In the genomic region with DNA sequence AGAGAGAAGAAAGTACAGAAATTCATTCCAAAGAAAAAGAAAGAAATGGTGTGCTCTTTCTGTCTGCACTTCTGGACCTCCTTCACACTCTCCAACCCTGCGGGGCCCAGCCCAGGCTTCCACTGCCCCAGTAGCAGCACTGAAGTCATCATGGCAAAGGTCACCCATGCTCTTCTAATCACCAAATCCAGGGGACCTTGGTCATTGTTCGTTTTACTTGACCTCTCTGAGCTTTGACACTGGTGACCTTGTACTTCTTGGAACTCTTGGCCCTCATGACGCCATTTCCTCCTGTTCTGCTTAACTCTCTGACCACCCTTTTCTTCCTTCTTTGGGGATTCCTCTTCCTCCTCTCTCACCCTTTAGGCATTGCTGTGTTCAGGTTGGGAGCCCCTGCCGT, we compare ENCODE assay signal across 1 cellular context.
TF ChIP-seq lines count a peak whose summit lies in the region.

No MANE protein-coding gene starts in this region.

TF ChIP-seq in HepG2, 621 proteins besides CTCF, POLR2A, EP300 and RAD21:
- TF ChIP-seq, protein P1, sequence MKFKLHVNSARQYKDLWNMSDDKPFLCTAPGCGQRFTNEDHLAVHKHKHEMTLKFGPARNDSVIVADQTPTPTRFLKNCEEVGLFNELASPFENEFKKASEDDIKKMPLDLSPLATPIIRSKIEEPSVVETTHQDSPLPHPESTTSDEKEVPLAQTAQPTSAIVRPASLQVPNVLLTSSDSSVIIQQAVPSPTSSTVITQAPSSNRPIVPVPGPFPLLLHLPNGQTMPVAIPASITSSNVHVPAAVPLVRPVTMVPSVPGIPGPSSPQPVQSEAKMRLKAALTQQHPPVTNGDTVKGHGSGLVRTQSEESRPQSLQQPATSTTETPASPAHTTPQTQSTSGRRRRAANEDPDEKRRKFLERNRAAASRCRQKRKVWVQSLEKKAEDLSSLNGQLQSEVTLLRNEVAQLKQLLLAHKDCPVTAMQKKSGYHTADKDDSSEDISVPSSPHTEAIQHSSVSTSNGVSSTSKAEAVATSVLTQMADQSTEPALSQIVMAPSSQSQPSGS (CRISPR knock-in tag; IDR thresholded peaks at IDR 0.05), result no peak
- TF ChIP-seq ZKSCAN1 (IDR thresholded peaks at IDR 0.05; ENCODE audit: low read length) (no peak), ZNF224 (CRISPR knock-in tag; IDR thresholded peaks at IDR 0.05) (no peak), ZNF274 (CRISPR knock-in tag; IDR thresholded peaks at IDR 0.05) (no peak), HMG20B (CRISPR knock-in tag; conservative IDR thresholded peaks at IDR 0.05) (no peak), POLR2G (IDR thresholded peaks at IDR 0.05; ENCODE audit: low read depth, low read length) (no peak), HNF4A (CRISPR knock-in tag; IDR thresholded peaks at IDR 0.05) (0 out of 2 replicates have a peak, but pooled peaks have one; percentile 10), ZNF792 (CRISPR knock-in tag; IDR thresholded peaks at IDR 0.05) (no peak), REPIN1 (CRISPR knock-in tag; IDR thresholded peaks at IDR 0.05; ENCODE audit: borderline replicate concordance, low read depth) (no peak), HNRNPK (IDR thresholded peaks at IDR 0.05; ENCODE audit: low read depth, low read length, poor library complexity, severe bottlenecking) (peak; percentile 38)
- TF ChIP-seq, protein P2, sequence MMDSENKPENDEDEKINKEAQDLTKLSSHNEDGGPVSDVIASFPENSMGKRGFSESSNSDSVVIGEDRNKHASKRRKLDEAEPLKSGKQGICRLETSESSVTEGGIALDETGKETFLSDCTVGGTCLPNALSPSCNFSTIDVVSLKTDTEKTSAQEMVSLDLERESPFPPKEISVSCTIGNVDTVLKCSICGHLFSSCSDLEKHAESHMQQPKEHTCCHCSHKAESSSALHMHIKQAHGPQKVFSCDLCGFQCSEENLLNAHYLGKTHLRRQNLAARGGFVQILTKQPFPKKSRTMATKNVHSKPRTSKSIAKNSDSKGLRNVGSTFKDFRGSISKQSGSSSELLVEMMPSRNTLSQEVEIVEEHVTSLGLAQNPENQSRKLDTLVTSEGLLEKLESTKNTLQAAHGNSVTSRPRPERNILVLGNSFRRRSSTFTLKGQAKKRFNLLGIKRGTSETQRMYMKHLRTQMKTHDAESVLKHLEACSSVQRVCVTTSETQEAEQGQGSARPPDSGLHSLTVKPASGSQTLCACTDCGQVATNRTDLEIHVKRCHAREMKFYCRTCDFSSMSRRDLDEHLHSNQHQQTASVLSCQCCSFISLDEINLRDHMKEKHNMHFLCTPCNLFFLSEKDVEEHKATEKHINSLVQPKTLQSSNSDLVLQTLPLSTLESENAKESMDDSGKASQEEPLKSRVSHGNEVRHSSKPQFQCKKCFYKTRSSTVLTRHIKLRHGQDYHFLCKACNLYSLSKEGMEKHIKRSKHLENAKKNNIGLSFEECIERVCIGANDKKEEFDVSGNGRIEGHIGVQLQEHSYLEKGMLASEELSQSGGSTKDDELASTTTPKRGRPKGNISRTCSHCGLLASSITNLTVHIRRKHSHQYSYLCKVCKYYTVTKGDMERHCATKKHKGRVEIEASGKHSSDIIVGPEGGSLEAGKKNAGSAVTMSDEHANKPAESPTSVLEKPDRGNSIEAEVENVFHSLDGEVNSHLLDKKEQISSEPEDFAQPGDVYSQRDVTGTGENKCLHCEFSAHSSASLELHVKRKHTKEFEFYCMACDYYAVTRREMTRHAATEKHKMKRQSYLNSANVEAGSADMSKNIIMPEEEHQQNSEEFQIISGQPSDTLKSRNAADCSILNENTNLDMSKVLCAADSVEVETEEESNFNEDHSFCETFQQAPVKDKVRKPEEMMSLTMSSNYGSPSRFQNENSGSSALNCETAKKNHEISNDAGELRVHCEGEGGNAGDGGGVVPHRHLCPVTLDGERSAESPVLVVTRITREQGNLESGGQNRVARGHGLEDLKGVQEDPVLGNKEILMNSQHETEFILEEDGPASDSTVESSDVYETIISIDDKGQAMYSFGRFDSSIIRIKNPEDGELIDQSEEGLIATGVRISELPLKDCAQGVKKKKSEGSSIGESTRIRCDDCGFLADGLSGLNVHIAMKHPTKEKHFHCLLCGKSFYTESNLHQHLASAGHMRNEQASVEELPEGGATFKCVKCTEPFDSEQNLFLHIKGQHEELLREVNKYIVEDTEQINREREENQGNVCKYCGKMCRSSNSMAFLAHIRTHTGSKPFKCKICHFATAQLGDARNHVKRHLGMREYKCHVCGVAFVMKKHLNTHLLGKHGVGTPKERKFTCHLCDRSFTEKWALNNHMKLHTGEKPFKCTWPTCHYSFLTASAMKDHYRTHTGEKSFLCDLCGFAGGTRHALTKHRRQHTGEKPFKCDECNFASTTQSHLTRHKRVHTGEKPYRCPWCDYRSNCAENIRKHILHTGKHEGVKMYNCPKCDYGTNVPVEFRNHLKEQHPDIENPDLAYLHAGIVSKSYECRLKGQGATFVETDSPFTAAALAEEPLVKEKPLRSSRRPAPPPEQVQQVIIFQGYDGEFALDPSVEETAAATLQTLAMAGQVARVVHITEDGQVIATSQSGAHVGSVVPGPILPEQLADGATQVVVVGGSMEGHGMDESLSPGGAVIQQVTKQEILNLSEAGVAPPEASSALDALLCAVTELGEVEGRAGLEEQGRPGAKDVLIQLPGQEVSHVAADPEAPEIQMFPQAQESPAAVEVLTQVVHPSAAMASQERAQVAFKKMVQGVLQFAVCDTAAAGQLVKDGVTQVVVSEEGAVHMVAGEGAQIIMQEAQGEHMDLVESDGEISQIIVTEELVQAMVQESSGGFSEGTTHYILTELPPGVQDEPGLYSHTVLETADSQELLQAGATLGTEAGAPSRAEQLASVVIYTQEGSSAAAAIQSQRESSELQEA (CRISPR knock-in tag; IDR thresholded peaks at IDR 0.05; ENCODE audit: not compliant biosample characterization), result no peak
- TF ChIP-seq, protein P3, sequence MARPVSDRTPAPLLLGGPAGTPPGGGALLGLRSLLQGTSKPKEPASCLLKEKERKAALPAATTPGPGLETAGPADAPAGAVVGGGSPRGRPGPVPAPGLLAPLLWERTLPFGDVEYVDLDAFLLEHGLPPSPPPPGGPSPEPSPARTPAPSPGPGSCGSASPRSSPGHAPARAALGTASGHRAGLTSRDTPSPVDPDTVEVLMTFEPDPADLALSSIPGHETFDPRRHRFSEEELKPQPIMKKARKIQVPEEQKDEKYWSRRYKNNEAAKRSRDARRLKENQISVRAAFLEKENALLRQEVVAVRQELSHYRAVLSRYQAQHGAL (CRISPR knock-in tag; IDR thresholded peaks at IDR 0.05; ENCODE audit: not compliant biosample characterization), result no peak
- TF ChIP-seq, protein P4, sequence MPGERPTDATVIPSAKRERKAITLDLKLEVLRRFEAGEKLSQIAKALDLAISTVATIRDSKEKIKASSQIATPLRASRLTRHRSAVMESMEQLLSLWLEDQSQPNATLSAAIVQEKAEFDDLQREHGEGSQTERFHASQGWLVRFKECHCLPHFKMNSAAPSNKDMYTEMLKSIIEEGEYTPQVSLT (CRISPR knock-in tag; IDR thresholded peaks at IDR 0.05; ENCODE audit: borderline replicate concordance, low read depth), result no peak
- TF ChIP-seq, protein P5, sequence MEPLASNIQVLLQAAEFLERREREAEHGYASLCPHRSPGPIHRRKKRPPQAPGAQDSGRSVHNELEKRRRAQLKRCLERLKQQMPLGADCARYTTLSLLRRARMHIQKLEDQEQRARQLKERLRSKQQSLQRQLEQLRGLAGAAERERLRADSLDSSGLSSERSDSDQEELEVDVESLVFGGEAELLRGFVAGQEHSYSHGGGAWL (CRISPR knock-in tag; IDR thresholded peaks at IDR 0.05), result no peak
- TF ChIP-seq, protein P6, sequence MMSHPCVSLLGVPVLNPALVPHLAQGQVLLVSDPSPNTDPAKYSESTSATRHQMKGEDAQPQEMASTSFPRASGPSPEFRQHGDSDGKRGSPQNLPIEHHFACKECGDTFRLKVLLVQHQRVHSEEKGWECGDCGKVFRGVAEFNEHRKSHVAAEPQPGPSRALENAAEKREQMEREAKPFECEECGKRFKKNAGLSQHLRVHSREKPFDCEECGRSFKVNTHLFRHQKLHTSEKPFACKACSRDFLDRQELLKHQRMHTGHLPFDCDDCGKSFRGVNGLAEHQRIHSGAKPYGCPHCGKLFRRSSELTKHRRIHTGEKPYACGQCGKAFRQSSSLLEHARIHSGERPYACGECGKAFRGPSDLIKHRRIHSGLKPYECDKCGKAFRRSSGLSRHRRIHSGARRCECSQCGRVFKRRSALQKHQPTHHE (CRISPR knock-in tag; IDR thresholded peaks at IDR 0.05; ENCODE audit: borderline replicate concordance), result no peak
TF ChIP-seq in HepG2: peak in this region for 2.
